In genomic region chr16:81480856-81481821, GRCh38 we compare ENCODE assay signal across 1 cellular context.
A peak's percentile ranks its signal among the peaks of the same experiment; 100 is the strongest.
TF ChIP-seq lines count a peak whose summit lies in the region.

No MANE protein-coding gene starts in this region.

TF ChIP-seq in GM12878, 131 proteins besides CTCF, POLR2A, EP300 and RAD21 (continued from another document and continues in another):
- TF ChIP-seq NKRF (conservative IDR thresholded peaks at IDR 0.05) (peak; percentile 54; the same call in 1 of the 2 replicates), ZNF274 (IDR thresholded peaks at IDR 0.05; ENCODE audit: insufficient read depth, insufficient read length) (no peak), SMAD5 (IDR thresholded peaks at IDR 0.05; ENCODE audit: low read depth) (peak; percentile 81), HSF1 (IDR thresholded peaks at IDR 0.05; ENCODE audit: low read depth, low read length) (no peak), RAD51 (IDR thresholded peaks at IDR 0.05) (peak; percentile 46; the same call in 1 of the 2 replicates), EED (IDR thresholded peaks at IDR 0.05; ENCODE audit: low read depth) (peak; percentile 98), NRF1 (conservative IDR thresholded peaks at IDR 0.05; ENCODE audit: low read depth, low read length) (no peak), E2F4 (IDR thresholded peaks at IDR 0.05; ENCODE audit: low read depth, low read length) (no peak), SUPT20H (IDR thresholded peaks at IDR 0.05; ENCODE audit: borderline replicate concordance, control insufficient read depth, low read depth, low read length) (no peak), SPI1 (IDR thresholded peaks at IDR 0.05; ENCODE audit: borderline replicate concordance, insufficient read depth, low read depth, low read length) (peak; percentile 100), ZNF24 (IDR thresholded peaks at IDR 0.05) (peak; percentile 77; the same call in 1 of the 2 replicates), USF2 (IDR thresholded peaks at IDR 0.05; ENCODE audit: borderline replicate concordance, low read depth, low read length) (no peak), BACH1 (IDR thresholded peaks at IDR 0.05; ENCODE audit: borderline replicate concordance) (peak; percentile 93; the same call in 1 of the 2 replicates), ATF2 (IDR thresholded peaks at IDR 0.05; ENCODE audit: low read length) (peak; percentile 91; the same call in 1 of the 2 replicates), ZSCAN29 (IDR thresholded peaks at IDR 0.05) (peak; percentile 88), ASH2L (IDR thresholded peaks at IDR 0.05; ENCODE audit: borderline replicate concordance, low read depth) (no peak), TCF7 (IDR thresholded peaks at IDR 0.05; ENCODE audit: borderline replicate concordance) (0 out of 2 replicates have a peak, but pooled peaks have one; percentile 47), TAF1 (IDR thresholded peaks at IDR 0.05; ENCODE audit: borderline replicate concordance, low read depth, low read length) (peak; percentile 78), CEBPZ (IDR thresholded peaks at IDR 0.05; ENCODE audit: low read depth, low read length) (no peak), CBFB (IDR thresholded peaks at IDR 0.05; ENCODE audit: low read depth) (peak; percentile 93), YBX1 (IDR thresholded peaks at IDR 0.05) (no peak), ESRRA (IDR thresholded peaks at IDR 0.05; ENCODE audit: low read length) (no peak; the same call in 1 of the 2 replicates), TCF3 (IDR thresholded peaks at IDR 0.05; ENCODE audit: borderline replicate concordance, insufficient read depth, low read depth, low read length) (peak; percentile 81; the same call in 1 of the 2 replicates), BHLHE40 (IDR thresholded peaks at IDR 0.05; ENCODE audit: borderline replicate concordance in 1 of 2, low read depth in 2 of 2, low read length in 1 of 2) (peak; percentile 77 to 81), SKIL (IDR thresholded peaks at IDR 0.05; ENCODE audit: low read depth, poor library complexity, severe bottlenecking) (peak; percentile 96), IKZF1 (conservative IDR thresholded peaks at IDR 0.05) (peak; percentile 98), RUNX3 (IDR thresholded peaks at IDR 0.05; ENCODE audit: low read length) (peak; percentile 99), BCL11A (IDR thresholded peaks at IDR 0.05; ENCODE audit: low read depth, low read length) (peak; percentile 98), CHD1 (IDR thresholded peaks at IDR 0.05; ENCODE audit: low read depth, low read length) (no peak), MTA2 (IDR thresholded peaks at IDR 0.05; ENCODE audit: low read depth) (peak; percentile 96), ATF7 (IDR thresholded peaks at IDR 0.05; ENCODE audit: low read depth) (peak; percentile 93), ZBTB4 (CRISPR knock-in tag; IDR thresholded peaks at IDR 0.05) (no peak), CEBPB (IDR thresholded peaks at IDR 0.05; ENCODE audit: borderline replicate concordance in 1 of 2, low read depth in 2 of 2, low read length in 2 of 2) (peak in 1 of 2 experiments; percentile 69; a peak in 1 of 4 replicates), IRF4 (IDR thresholded peaks at IDR 0.05; ENCODE audit: low read depth, low read length) (peak; percentile 94), ZZZ3 (IDR thresholded peaks at IDR 0.05; ENCODE audit: control insufficient read depth, insufficient read length, low read depth) (no peak), BCLAF1 (IDR thresholded peaks at IDR 0.05) (no peak), ZNF207 (IDR thresholded peaks at IDR 0.05; ENCODE audit: borderline replicate concordance) (peak; percentile 4; the same call in 1 of the 2 replicates), POU2F2 (IDR thresholded peaks at IDR 0.05; ENCODE audit: borderline replicate concordance, low read depth, low read length) (peak; percentile 95), JUNB (IDR thresholded peaks at IDR 0.05) (peak; percentile 86), ZNF384 (IDR thresholded peaks at IDR 0.05; ENCODE audit: borderline replicate concordance, low read depth, low read length) (no peak)
